Comparison of ENCODE assay signal across 9 cellular contexts in genomic region chr3:12143949-12144504, GRCh38. TPM values are rescaled to one million over a fixed set of nuclear protein-coding genes. Genes with fewer than 3 reads are reported as not detected.
DNase-seq lines count a peak whose midpoint lies in the region; ATAC-seq and TF ChIP-seq lines count a peak whose summit lies in the region.
"Had no signal": no experiment of that assay in that cellular context is flagged by ENCODE, and none has a peak within 500 bp of the region (broad histone marks: within the 10 kb centered on the region; RNA-seq: fewer than 3 reads in every experiment).

No MANE protein-coding gene starts in this region.

- H3K4me1 ChIP-seq in ascending aorta = peaks cover 23 to 45% of the 10 kb centered on the region in 2 donors

- no peaks in the 10 kb centered on the region for H3K27me3 ChIP-seq in ascending aorta

- H3K27ac ChIP-seq in ascending aorta = peak overlapping the region; percentile 87 to 96

- ATAC-seq in Right ventricle myocardium superior (ENCODE audit: poor library complexity) = peak; percentile 90
- ATAC-seq in HG03175 (IDR thresholded peaks at IDR 0.05; ENCODE audit: unreplicated experiment) = no peak
- ATAC-seq in GM21423 (IDR thresholded peaks at IDR 0.05; ENCODE audit: unreplicated experiment) = no peak

- POLR2A ChIA-PET in AG04449 (lab: Yijun Ruan, JAX) = interaction anchor here (1.0 kb wide), 1 partner anchor 336 kb away, joined by 4 read pairs; no protein-coding TSS in a partner anchor

- H3K4me3 ChIP-seq in AG04449 (ENCODE audit: low read depth, low read length) = no peak overlapping the region
- peak overlapping the region in 1 of 2 donors; percentile 9 for H3K4me3 ChIP-seq in ascending aorta

- H3K36me3 ChIP-seq in ascending aorta = no peaks in the 10 kb centered on the region

- TF ChIP-seq CTCF in AG04449 (IDR thresholded peaks at IDR 0.05; ENCODE audit: insufficient read depth, low read length, missing control alignments) (no peak), ascending aorta (IDR thresholded peaks at IDR 0.05) (peak in 1 of 3 experiments; percentile 15)

- intact Hi-C loops in ascending aorta (cut with DNase I) = loop anchor here (1.0 to 5.0 kb wide), 2 partner anchors 11 to 143 kb away; partner anchors contain the start of gene PPARG
- intact Hi-C loops in Right ventricle myocardium superior (cut with DNase I) = loop anchor here (10.0 kb wide), 1 partner anchor 141 kb away; the partner anchor contains the start of gene PPARG
- intact Hi-C loops in posterior vena cava (cut with DNase I) = no loop called here

- no peaks in the 10 kb centered on the region for H3K9me3 ChIP-seq in ascending aorta

- CTCF ChIA-PET in AG04449 (lab: Yijun Ruan, JAX) = interaction anchor here (1.3 to 17.1 kb wide), 6 partner anchors 9 to 394 kb away, joined by 3 to 808 read pairs (median 11); partner anchors contain the start of gene TSEN2

- DNase-seq in AG04449 (ENCODE audit: low read depth, low spot score) (peak; percentile 12), ascending aorta (ENCODE audit: low spot score in 2 of 2) (peak; percentile 70 to 97), Right ventricle myocardium superior (peak; percentile 77), posterior vena cava (ENCODE audit: low spot score) (peak; percentile 85), NCI-H187 treated with DMSO at 0.1 percent for 48 hours (lab: John Stamatoyannopoulos, UW) (no peak), HPDE6-E6E7 (ENCODE audit: extremely low spot score) (no peak)

RNA-seq across cellular contexts. Expression of gene TIMP4, which starts 14.7 kb away (rescaled TPM):
- total RNA-seq in ascending aorta (78.9 TPM), Right ventricle myocardium superior (17.4 TPM), posterior vena cava (10 to 100 TPM; 17.0 to 19.2 TPM)
- total RNA-seq: progenitor cell of endocrine pancreas had no signal

Comparison
In these comparisons a context has a peak if more than half of its experiments do, and no peak if none do; other contexts are left out.
1. DNase-seq: peak in AG04449 (single experiment), ascending aorta (2 of 2), Right ventricle myocardium superior (single experiment) and posterior vena cava (single experiment); none in NCI-H187 treated with DMSO at 0.1 percent for 48 hours (single experiment) and HPDE6-E6E7 (single experiment).
2. intact Hi-C loops: an anchor here in ascending aorta (1.0 to 5.0 kb wide) and Right ventricle myocardium superior (10.0 kb wide); none called in posterior vena cava.